In genomic region chr14:55913324-55914035, GRCh38 we compare ENCODE assay signal across 19 cellular contexts.
DNase-seq lines count a peak whose midpoint lies in the region; ATAC-seq and TF ChIP-seq lines count a peak whose summit lies in the region.
"Had no signal": no experiment of that assay in that cellular context is flagged by ENCODE, and none has a peak within 500 bp of the region (broad histone marks: within the 10 kb centered on the region; RNA-seq: fewer than 3 reads in every experiment).

No MANE protein-coding gene starts in this region.

- H3K36me3 ChIP-seq in SJCRH30, result no peaks in the 10 kb centered on the region
- no peaks in the 10 kb centered on the region for H3K36me3 ChIP-seq in fibroblast of lung (ENCODE audit: control insufficient read depth, insufficient read depth, low read length)
- no peaks in the 10 kb centered on the region for H3K36me3 ChIP-seq in testis (ENCODE audit: low read depth, missing control alignments)
- H3K36me3 ChIP-seq in GM23248 (ENCODE audit: low read depth), result no peaks in the 10 kb centered on the region

- no peak for TF ChIP-seq POLR2A in testis (IDR thresholded peaks at IDR 0.05)

- H3K27ac ChIP-seq in SJCRH30, result no peak overlapping the region; the same call in 1 of the 2 replicates
- no peak overlapping the region for H3K27ac ChIP-seq in fibroblast of lung (ENCODE audit: insufficient read depth, low read length)
- H3K27ac ChIP-seq in testis, result peak overlapping the region in 1 of 2 donors; percentile 70
- no peak overlapping the region for H3K27ac ChIP-seq in GM23248
- H3K27ac ChIP-seq: psoas muscle, RWPE1 had no signal

- no peak overlapping the region for H3K4me2 ChIP-seq in fibroblast of lung (ENCODE audit: extremely low read depth, insufficient read depth, low read length)
- H3K4me2 ChIP-seq in GM23248 (ENCODE audit: unreplicated experiment), result no peak overlapping the region

- no peaks in the 10 kb centered on the region for H4K20me1 ChIP-seq in fibroblast of lung (ENCODE audit: control insufficient read depth, extremely low read depth, insufficient read depth, low read length)
- no peaks in the 10 kb centered on the region for H4K20me1 ChIP-seq in GM23248 (ENCODE audit: insufficient read depth)

- no peak overlapping the region for H2AFZ ChIP-seq in fibroblast of lung (ENCODE audit: low read length)
- H2AFZ ChIP-seq in GM23248, result no peak overlapping the region

- H3K9ac ChIP-seq in fibroblast of lung (ENCODE audit: insufficient read depth, low read length), result no peak overlapping the region
- no peak overlapping the region for H3K9ac ChIP-seq in GM23248

- no peaks in the 10 kb centered on the region for H3K79me2 ChIP-seq in fibroblast of lung (ENCODE audit: control insufficient read depth, insufficient read depth, low read length)
- no peaks in the 10 kb centered on the region for H3K79me2 ChIP-seq in GM23248 (ENCODE audit: insufficient read depth)

- peaks cover 10% of the 10 kb centered on the region for H3K4me1 ChIP-seq in SJCRH30
- H3K4me1 ChIP-seq in fibroblast of lung (ENCODE audit: control insufficient read depth, extremely low read depth, insufficient read depth, low read length), result no peaks in the 10 kb centered on the region
- peaks cover 16% of the 10 kb centered on the region for H3K4me1 ChIP-seq in testis
- H3K4me1 ChIP-seq in GM23248 (ENCODE audit: insufficient read depth), result no peaks in the 10 kb centered on the region
- H3K4me1 ChIP-seq: psoas muscle had no signal

- H3F3A ChIP-seq in GM23248 (ENCODE audit: insufficient read depth), result no peaks in the 10 kb centered on the region

- H3K4me3 ChIP-seq in SJCRH30 (0 out of 2 replicates have a peak overlapping the region, but pooled peaks have one; percentile 14), fibroblast of lung (replicated peaks in 1 of 4; ENCODE audit: control extremely low read depth in 1 of 4, insufficient read depth in 1 of 4, low read depth in 3 of 4, low read length in 4 of 4) (no peak overlapping the region), testis (no peak overlapping the region), GM23248 (no peak overlapping the region)
- H3K4me3 ChIP-seq: psoas muscle had no signal

- in situ Hi-C loops in GM23248 (cut with MboI), result no loop called here

- H3K9me2 ChIP-seq in GM23248 (ENCODE audit: insufficient read depth), result no peaks in the 10 kb centered on the region

- DNase-seq in SJCRH30, result peak; percentile 23 to 40
- peak; percentile 45 to 97 for DNase-seq in fibroblast of lung (ENCODE audit: low read depth in 2 of 2)
- no peak for DNase-seq in left lobe of liver (ENCODE audit: low spot score)
- DNase-seq in testis, result peak; percentile 67
- no peak for DNase-seq in NCI-H2171 (lab: John Stamatoyannopoulos, UW)
- DNase-seq in GM23248, result no peak
- DNase-seq: activated CD4-positive, alpha-beta T cell treated with anti-CD3 and anti-CD28 coated beads for 36 hours; effector memory CD4-positive, alpha-beta T cell; EL; hippocampal formation; Karpas-422; mesendoderm; NCI-H1694; stimulated activated CD4-positive, alpha-beta T cell treated with anti-CD3 and anti-CD28 coated beads, Interleukin-2, amount 100 ng/mL, for 48 hours; T-helper 2 cell had no signal

- peak; percentile 19 for ATAC-seq in left lobe of liver
- no peak for ATAC-seq in GM21786 (IDR thresholded peaks at IDR 0.05; ENCODE audit: unreplicated experiment)
- no peak for ATAC-seq in GM21447 (IDR thresholded peaks at IDR 0.05; ENCODE audit: unreplicated experiment)
- ATAC-seq: activated CD4-positive, alpha-beta T cell treated with anti-CD3 and anti-CD28 coated beads for 36 hours; psoas muscle had no signal

- H3K27me3 ChIP-seq in SJCRH30, result no peaks in the 10 kb centered on the region
- peaks cover 8% of the 10 kb centered on the region for H3K27me3 ChIP-seq in fibroblast of lung (ENCODE audit: control insufficient read depth, insufficient read depth, low read length)
- no peaks in the 10 kb centered on the region for H3K27me3 ChIP-seq in testis
- H3K27me3 ChIP-seq in GM23248 (replicated peaks; ENCODE audit: insufficient read depth), result peaks cover 21% of the 10 kb centered on the region; the same call in 1 of the 2 replicates

- TF ChIP-seq CTCF in fibroblast of lung (conservative IDR thresholded peaks at IDR 0.05 in 1 of 2, IDR thresholded peaks at IDR 0.05 in 1 of 2; ENCODE audit: low read depth in 1 of 2, low read length in 2 of 2) (no peak), testis (IDR thresholded peaks at IDR 0.05) (peak in 1 of 3 experiments; percentile 12)

- intact Hi-C loops in testis (cut with DNase I; ENCODE audit: low total_unique reads), result no loop called here

- no peaks in the 10 kb centered on the region for H3K9me3 ChIP-seq in SJCRH30 (replicated peaks)
- no peaks in the 10 kb centered on the region for H3K9me3 ChIP-seq in fibroblast of lung (ENCODE audit: control insufficient read depth, insufficient read depth, low read depth, low read length)
- no peaks in the 10 kb centered on the region for H3K9me3 ChIP-seq in testis
- no peaks in the 10 kb centered on the region for H3K9me3 ChIP-seq in GM23248 (ENCODE audit: low read depth)
- H3K9me3 ChIP-seq: psoas muscle had no signal

- WGBS in testis, 2 donors, result 47 to 48% methylated on average over 8 of the region's 8 CpGs
- WGBS in GM23248 (ENCODE audit: low coverage in 1 of 2, low lambda C conversion rate in 2 of 2, missing lambda C conversion rate in 2 of 2), 2 experiments, result 29 to 30% methylated on average over 8 of the region's 8 CpGs

Comparison
In these comparisons a context has a peak if more than half of its experiments do, and no peak if none do; other contexts are left out.
1. DNase-seq: peak in SJCRH30 (2 of 2), fibroblast of lung (2 of 2) and testis (single experiment); none in left lobe of liver (single experiment), NCI-H2171 (single experiment) and GM23248 (single experiment).